In the genomic region with DNA sequence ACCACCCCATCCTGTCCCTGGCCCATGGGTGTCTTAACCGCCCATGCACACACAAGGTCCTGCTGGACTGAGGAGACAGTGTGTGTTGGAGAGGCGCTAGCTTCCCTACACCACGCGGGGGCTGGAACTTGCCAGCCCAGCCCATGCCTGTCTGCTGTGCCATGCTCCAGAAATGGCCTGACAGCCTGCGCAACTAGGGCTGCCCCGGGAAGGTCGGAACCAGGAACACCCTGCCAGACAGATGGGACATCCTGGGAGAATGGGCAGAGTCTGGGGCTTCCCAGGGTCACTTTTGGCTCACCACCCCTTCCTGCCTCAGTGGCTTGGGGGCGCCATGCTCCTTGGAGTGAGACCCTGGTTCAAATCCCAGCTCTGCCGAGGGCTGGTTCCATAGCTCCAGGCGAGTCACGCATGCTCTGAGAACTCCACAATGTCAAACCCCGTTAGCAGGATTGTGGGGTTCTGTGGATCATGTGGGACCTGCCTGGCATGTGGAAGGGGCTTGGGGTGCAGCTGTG, we compare ENCODE assay signal across 2 cellular contexts.
TF ChIP-seq lines count a peak whose summit lies in the region.

No MANE protein-coding gene starts in this region.

TF ChIP-seq in HepG2, 621 proteins besides CTCF, POLR2A, EP300 and RAD21 (continued from another document):
- TF ChIP-seq, protein P1, sequence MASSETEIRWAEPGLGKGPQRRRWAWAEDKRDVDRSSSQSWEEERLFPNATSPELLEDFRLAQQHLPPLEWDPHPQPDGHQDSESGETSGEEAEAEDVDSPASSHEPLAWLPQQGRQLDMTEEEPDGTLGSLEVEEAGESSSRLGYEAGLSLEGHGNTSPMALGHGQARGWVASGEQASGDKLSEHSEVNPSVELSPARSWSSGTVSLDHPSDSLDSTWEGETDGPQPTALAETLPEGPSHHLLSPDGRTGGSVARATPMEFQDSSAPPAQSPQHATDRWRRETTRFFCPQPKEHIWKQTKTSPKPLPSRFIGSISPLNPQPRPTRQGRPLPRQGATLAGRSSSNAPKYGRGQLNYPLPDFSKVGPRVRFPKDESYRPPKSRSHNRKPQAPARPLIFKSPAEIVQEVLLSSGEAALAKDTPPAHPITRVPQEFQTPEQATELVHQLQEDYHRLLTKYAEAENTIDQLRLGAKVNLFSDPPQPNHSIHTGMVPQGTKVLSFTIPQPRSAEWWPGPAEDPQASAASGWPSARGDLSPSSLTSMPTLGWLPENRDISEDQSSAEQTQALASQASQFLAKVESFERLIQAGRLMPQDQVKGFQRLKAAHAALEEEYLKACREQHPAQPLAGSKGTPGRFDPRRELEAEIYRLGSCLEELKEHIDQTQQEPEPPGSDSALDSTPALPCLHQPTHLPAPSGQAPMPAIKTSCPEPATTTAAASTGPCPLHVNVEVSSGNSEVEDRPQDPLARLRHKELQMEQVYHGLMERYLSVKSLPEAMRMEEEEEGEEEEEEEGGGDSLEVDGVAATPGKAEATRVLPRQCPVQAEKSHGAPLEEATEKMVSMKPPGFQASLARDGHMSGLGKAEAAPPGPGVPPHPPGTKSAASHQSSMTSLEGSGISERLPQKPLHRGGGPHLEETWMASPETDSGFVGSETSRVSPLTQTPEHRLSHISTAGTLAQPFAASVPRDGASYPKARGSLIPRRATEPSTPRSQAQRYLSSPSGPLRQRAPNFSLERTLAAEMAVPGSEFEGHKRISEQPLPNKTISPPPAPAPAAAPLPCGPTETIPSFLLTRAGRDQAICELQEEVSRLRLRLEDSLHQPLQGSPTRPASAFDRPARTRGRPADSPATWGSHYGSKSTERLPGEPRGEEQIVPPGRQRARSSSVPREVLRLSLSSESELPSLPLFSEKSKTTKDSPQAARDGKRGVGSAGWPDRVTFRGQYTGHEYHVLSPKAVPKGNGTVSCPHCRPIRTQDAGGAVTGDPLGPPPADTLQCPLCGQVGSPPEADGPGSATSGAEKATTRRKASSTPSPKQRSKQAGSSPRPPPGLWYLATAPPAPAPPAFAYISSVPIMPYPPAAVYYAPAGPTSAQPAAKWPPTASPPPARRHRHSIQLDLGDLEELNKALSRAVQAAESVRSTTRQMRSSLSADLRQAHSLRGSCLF (CRISPR knock-in tag; IDR thresholded peaks at IDR 0.05; ENCODE audit: borderline replicate concordance) = no peak

TF ChIP-seq in WTC11, 78 proteins besides CTCF, POLR2A, EP300 and RAD21 (continued from another document):
- TF ChIP-seq, protein P2, sequence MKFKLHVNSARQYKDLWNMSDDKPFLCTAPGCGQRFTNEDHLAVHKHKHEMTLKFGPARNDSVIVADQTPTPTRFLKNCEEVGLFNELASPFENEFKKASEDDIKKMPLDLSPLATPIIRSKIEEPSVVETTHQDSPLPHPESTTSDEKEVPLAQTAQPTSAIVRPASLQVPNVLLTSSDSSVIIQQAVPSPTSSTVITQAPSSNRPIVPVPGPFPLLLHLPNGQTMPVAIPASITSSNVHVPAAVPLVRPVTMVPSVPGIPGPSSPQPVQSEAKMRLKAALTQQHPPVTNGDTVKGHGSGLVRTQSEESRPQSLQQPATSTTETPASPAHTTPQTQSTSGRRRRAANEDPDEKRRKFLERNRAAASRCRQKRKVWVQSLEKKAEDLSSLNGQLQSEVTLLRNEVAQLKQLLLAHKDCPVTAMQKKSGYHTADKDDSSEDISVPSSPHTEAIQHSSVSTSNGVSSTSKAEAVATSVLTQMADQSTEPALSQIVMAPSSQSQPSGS (CRISPR knock-in tag; IDR thresholded peaks at IDR 0.05; ENCODE audit: borderline replicate concordance, low read depth) = no peak
- TF ChIP-seq FOXP1 (CRISPR knock-in tag; IDR thresholded peaks at IDR 0.05; ENCODE audit: borderline replicate concordance) = no peak
- TF ChIP-seq SOX15 (CRISPR knock-in tag; IDR thresholded peaks at IDR 0.05) = no peak
- no peak for TF ChIP-seq ZNF263 (CRISPR knock-in tag; IDR thresholded peaks at IDR 0.05; ENCODE audit: low read depth)
- TF ChIP-seq, protein P3, sequence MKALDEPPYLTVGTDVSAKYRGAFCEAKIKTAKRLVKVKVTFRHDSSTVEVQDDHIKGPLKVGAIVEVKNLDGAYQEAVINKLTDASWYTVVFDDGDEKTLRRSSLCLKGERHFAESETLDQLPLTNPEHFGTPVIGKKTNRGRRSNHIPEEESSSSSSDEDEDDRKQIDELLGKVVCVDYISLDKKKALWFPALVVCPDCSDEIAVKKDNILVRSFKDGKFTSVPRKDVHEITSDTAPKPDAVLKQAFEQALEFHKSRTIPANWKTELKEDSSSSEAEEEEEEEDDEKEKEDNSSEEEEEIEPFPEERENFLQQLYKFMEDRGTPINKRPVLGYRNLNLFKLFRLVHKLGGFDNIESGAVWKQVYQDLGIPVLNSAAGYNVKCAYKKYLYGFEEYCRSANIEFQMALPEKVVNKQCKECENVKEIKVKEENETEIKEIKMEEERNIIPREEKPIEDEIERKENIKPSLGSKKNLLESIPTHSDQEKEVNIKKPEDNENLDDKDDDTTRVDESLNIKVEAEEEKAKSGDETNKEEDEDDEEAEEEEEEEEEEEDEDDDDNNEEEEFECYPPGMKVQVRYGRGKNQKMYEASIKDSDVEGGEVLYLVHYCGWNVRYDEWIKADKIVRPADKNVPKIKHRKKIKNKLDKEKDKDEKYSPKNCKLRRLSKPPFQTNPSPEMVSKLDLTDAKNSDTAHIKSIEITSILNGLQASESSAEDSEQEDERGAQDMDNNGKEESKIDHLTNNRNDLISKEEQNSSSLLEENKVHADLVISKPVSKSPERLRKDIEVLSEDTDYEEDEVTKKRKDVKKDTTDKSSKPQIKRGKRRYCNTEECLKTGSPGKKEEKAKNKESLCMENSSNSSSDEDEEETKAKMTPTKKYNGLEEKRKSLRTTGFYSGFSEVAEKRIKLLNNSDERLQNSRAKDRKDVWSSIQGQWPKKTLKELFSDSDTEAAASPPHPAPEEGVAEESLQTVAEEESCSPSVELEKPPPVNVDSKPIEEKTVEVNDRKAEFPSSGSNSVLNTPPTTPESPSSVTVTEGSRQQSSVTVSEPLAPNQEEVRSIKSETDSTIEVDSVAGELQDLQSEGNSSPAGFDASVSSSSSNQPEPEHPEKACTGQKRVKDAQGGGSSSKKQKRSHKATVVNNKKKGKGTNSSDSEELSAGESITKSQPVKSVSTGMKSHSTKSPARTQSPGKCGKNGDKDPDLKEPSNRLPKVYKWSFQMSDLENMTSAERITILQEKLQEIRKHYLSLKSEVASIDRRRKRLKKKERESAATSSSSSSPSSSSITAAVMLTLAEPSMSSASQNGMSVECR (CRISPR knock-in tag; IDR thresholded peaks at IDR 0.05; ENCODE audit: borderline replicate concordance) = no peak
